In the genomic region with DNA sequence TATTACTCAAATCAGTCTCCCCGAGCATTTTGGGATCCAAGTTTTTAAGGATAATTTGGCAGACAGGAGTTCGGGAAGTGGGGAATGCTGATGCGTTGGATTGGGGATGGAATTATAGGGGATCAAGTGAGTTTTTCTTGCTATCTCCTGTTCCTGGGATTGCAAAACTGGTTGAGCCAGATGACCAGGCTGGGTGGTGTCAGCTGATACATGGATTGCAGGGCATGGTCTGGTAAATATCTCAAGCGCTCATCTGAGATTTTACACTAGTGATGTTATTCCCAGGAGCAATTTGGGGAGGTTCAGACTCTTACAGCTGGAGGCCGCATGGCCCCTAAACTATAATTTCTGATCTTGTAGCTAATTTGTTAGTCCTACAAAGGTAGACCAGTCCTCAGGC, we compare ENCODE assay signal across 28 cellular contexts. TPM values are rescaled to one million over a fixed set of nuclear protein-coding genes. Genes with fewer than 3 reads are reported as not detected.
DNase-seq lines count a peak whose midpoint lies in the region; ATAC-seq and TF ChIP-seq lines count a peak whose summit lies in the region.
"Had no signal": no experiment of that assay in that cellular context is flagged by ENCODE, and none has a peak within 500 bp of the region (broad histone marks: within the 10 kb centered on the region; RNA-seq: fewer than 3 reads in every experiment).

No MANE protein-coding gene starts in this region.

- POLR2A ChIA-PET in Caco-2 (lab: Charles Lee) (no interaction called here), Panc1 (lab: Charles Lee) (interaction anchor here (0.7 kb wide), 1 partner anchor 13 kb away, joined by 5 read pairs; no protein-coding TSS in a partner anchor)

- H3K4me1 ChIP-seq in Caco-2 (peaks cover 22% of the 10 kb centered on the region), Panc1 (ENCODE audit: control insufficient read depth, insufficient read depth, low read length) (peaks cover 9% of the 10 kb centered on the region; the same call in 1 of the 2 replicates), breast epithelium (no peaks in the 10 kb centered on the region)

- intact Hi-C loops in Caco-2 (cut with micrococcal nuclease; ENCODE audit: unreplicated experiment), result loop anchor here (5.0 kb wide), 1 partner anchor 35 kb away; no protein-coding TSS in a partner anchor
- intact Hi-C loops in Panc1 (cut with micrococcal nuclease; ENCODE audit: unreplicated experiment), result no loop called here
- intact Hi-C loops in breast epithelium (cut with DNase I; ENCODE audit: low total_unique reads), result no loop called here

- CTCF ChIA-PET in Caco-2 (lab: Charles Lee) (no interaction called here), Panc1 (lab: Charles Lee) (no interaction called here)

- H3K36me3 ChIP-seq in Caco-2 (ENCODE audit: control insufficient read depth, insufficient read depth, low read length), result no peaks in the 10 kb centered on the region
- H3K36me3 ChIP-seq in Panc1 (ENCODE audit: control insufficient read depth, insufficient read depth, low read length), result no peaks in the 10 kb centered on the region
- H3K36me3 ChIP-seq in breast epithelium, result no peaks in the 10 kb centered on the region

- no peak for ATAC-seq in Panc1
- ATAC-seq: activated CD4-positive, alpha-beta T cell treated with anti-CD3 and anti-CD28 coated beads for 36 hours; activated CD8-positive, alpha-beta T cell treated with anti-CD3 and anti-CD28 coated beads for 36 hours; body of pancreas; left ventricle myocardium superior; naive thymus-derived CD4-positive, alpha-beta T cell; stimulated activated effector memory CD8-positive, alpha-beta T cell treated with anti-CD3 and anti-CD28 coated beads, Interleukin-12 subunit alpha, Interleukin-12 subunit beta, amount 100 ng/mL, for 72 hours had no signal

- no peak for TF ChIP-seq POLR2A in breast epithelium (IDR thresholded peaks at IDR 0.05)

- no TSS peak for BruUV-seq in Caco-2 (replicated peaks; lab: Mats Ljungman, UMichigan)
- BruUV-seq in Panc1 (replicated peaks; lab: Mats Ljungman, UMichigan), result no TSS peak

- DNase-seq in Caco-2, result peak; percentile 24 to 35
- DNase-seq in Panc1 (ENCODE audit: low read depth, low spot score), result no peak
- DNase-seq in fibroblast of villous mesenchyme (ENCODE audit: low read depth), result peak; percentile 94
- no peak for DNase-seq in osteocyte (ENCODE audit: extremely low spot score, unreplicated experiment)
- DNase-seq in NCI-H526 treated with DMSO at 0.1 percent for 48 hours (lab: John Stamatoyannopoulos, UW), result no peak
- DNase-seq in NCI-H187 treated with DMSO at 0.1 percent for 48 hours (lab: John Stamatoyannopoulos, UW), result no peak
- DNase-seq in breast epithelium (ENCODE audit: low spot score in 2 of 2), result no peak
- no peak for DNase-seq in GOT3 (lab: John Stamatoyannopoulos, UW)
- DNase-seq: activated CD4-positive, alpha-beta T cell treated with anti-CD3 and anti-CD28 coated beads for 36 hours; activated CD8-positive, alpha-beta memory T cell treated with anti-CD3 and anti-CD28 coated beads, Interleukin-2, amount 50 U/mL, for 48 hours; activated CD8-positive, alpha-beta T cell treated with anti-CD3 and anti-CD28 coated beads for 36 hours; activated naive CD4-positive, alpha-beta T cell treated with anti-CD3 and anti-CD28 coated beads for 36 hours; body of pancreas; CD4-positive, CD25-positive, alpha-beta regulatory T cell; Kasumi-1; left ventricle myocardium superior; naive thymus-derived CD4-positive, alpha-beta T cell; NCI-H1417; NCI-H2029 treated with DMSO at 0.1 percent for 48 hours; NCI-H2227 treated with DMSO at 0.1 percent for 48 hours; NCI-H774; nucleus accumbens; SIG-M5; SW 1271; T-helper 9 cell had no signal

- TF ChIP-seq CTCF in Caco-2 (IDR thresholded peaks at IDR 0.05; ENCODE audit: insufficient read depth in 1 of 2, low read depth in 1 of 2, low read length in 1 of 2, severe bottlenecking in 1 of 2, unreplicated experiment in 1 of 2), result no peak
- no peak for TF ChIP-seq CTCF in Panc1 (IDR thresholded peaks at IDR 0.05)
- no peak for TF ChIP-seq CTCF in fibroblast of villous mesenchyme (IDR thresholded peaks at IDR 0.05; ENCODE audit: insufficient read depth, low read depth, low read length)
- TF ChIP-seq CTCF in osteocyte (IDR thresholded peaks at IDR 0.05), result no peak
- TF ChIP-seq CTCF in breast epithelium (IDR thresholded peaks at IDR 0.05), result no peak

- H3K36me3 Mint-ChIP-seq in Caco-2 (ENCODE audit: insufficient read depth, unreplicated experiment) (peaks cover 6% of the 10 kb centered on the region), osteocyte (ENCODE audit: unreplicated experiment) (peaks cover 9% of the 10 kb centered on the region)
- H3K36me3 Mint-ChIP-seq: CD4-positive, CD25-positive, alpha-beta regulatory T cell; naive thymus-derived CD4-positive, alpha-beta T cell; stimulated activated effector memory CD8-positive, alpha-beta T cell treated with anti-CD3 and anti-CD28 coated beads, Interleukin-12 subunit alpha, Interleukin-12 subunit beta, amount 100 ng/mL, for 72 hours had no signal

- H3K27ac Mint-ChIP-seq in Caco-2 (ENCODE audit: unreplicated experiment) (peak overlapping the region; percentile 67), osteocyte (ENCODE audit: unreplicated experiment) (peak overlapping the region; percentile 51)
- H3K27ac Mint-ChIP-seq: activated CD4-positive, alpha-beta T cell treated with anti-CD3 and anti-CD28 coated beads for 36 hours; activated CD8-positive, alpha-beta T cell treated with anti-CD3 and anti-CD28 coated beads for 36 hours; activated naive CD4-positive, alpha-beta T cell treated with anti-CD3 and anti-CD28 coated beads for 36 hours; activated T-helper 1 cell treated with anti-CD3 and anti-CD28 coated beads, Interleukin-12 subunit alpha, Interleukin-12 subunit beta, Interleukin-2, Interleukin-4 antibody, amounts not matched to agents 30 ng/mL and 10 ng/mL and 1 ng/mL, durations not matched to agents 14 hours and 24 hours and 36 hours; naive thymus-derived CD4-positive, alpha-beta T cell; stimulated activated effector memory CD8-positive, alpha-beta T cell treated with anti-CD3 and anti-CD28 coated beads, Interleukin-12 subunit alpha, Interleukin-12 subunit beta, amount 100 ng/mL, for 72 hours had no signal

- peak overlapping the region; percentile 14; the same call in 1 of the 2 replicates for H3K27ac ChIP-seq in Panc1 (ENCODE audit: low read length)
- H3K27ac ChIP-seq in breast epithelium, result no peak overlapping the region
- H3K27ac ChIP-seq: body of pancreas, tibial nerve had no signal

- H3K27me3 Mint-ChIP-seq in Caco-2 (ENCODE audit: insufficient read depth, unreplicated experiment) (no peaks in the 10 kb centered on the region), osteocyte (ENCODE audit: unreplicated experiment) (no peaks in the 10 kb centered on the region)

- no peaks in the 10 kb centered on the region for H3K9me3 ChIP-seq in Caco-2
- H3K9me3 ChIP-seq in Panc1 (ENCODE audit: control insufficient read depth, insufficient read depth, low read depth, low read length), result no peaks in the 10 kb centered on the region
- no peaks in the 10 kb centered on the region for H3K9me3 ChIP-seq in breast epithelium
- H3K9me3 ChIP-seq: body of pancreas, tibial nerve had no signal

- H3K4me3 Mint-ChIP-seq in Caco-2 (ENCODE audit: unreplicated experiment) (no peak overlapping the region), osteocyte (ENCODE audit: unreplicated experiment) (no peak overlapping the region)
- H3K4me3 Mint-ChIP-seq: activated CD4-positive, alpha-beta T cell treated with anti-CD3 and anti-CD28 coated beads for 36 hours; activated CD8-positive, alpha-beta T cell treated with anti-CD3 and anti-CD28 coated beads for 36 hours; activated naive CD4-positive, alpha-beta T cell treated with anti-CD3 and anti-CD28 coated beads for 36 hours; activated T-helper 1 cell treated with anti-CD3 and anti-CD28 coated beads, Interleukin-12 subunit alpha, Interleukin-12 subunit beta, Interleukin-2, Interleukin-4 antibody, amounts not matched to agents 30 ng/mL and 10 ng/mL and 1 ng/mL, durations not matched to agents 14 hours and 24 hours and 36 hours; CD4-positive, CD25-positive, alpha-beta regulatory T cell; naive thymus-derived CD4-positive, alpha-beta T cell; stimulated activated effector memory CD8-positive, alpha-beta T cell treated with anti-CD3 and anti-CD28 coated beads, Interleukin-12 subunit alpha, Interleukin-12 subunit beta, amount 100 ng/mL, for 72 hours had no signal

- H3K27me3 ChIP-seq in Caco-2 (replicated peaks; ENCODE audit: control insufficient read depth, insufficient read depth, low read length) (no peaks in the 10 kb centered on the region), Panc1 (ENCODE audit: control insufficient read depth, insufficient read depth, low read length) (no peaks in the 10 kb centered on the region), breast epithelium (no peaks in the 10 kb centered on the region)
- H3K27me3 ChIP-seq: body of pancreas, tibial nerve had no signal

- H3K9me3 Mint-ChIP-seq in Caco-2 (ENCODE audit: unreplicated experiment) (no peaks in the 10 kb centered on the region), osteocyte (ENCODE audit: unreplicated experiment) (peaks cover 3% of the 10 kb centered on the region)
- H3K9me3 Mint-ChIP-seq: activated CD8-positive, alpha-beta T cell treated with anti-CD3 and anti-CD28 coated beads for 36 hours; activated naive CD4-positive, alpha-beta T cell treated with anti-CD3 and anti-CD28 coated beads for 36 hours; activated T-helper 1 cell treated with anti-CD3 and anti-CD28 coated beads, Interleukin-12 subunit alpha, Interleukin-12 subunit beta, Interleukin-2, Interleukin-4 antibody, amounts not matched to agents 30 ng/mL and 10 ng/mL and 1 ng/mL, durations not matched to agents 14 hours and 24 hours and 36 hours; CD4-positive, CD25-positive, alpha-beta regulatory T cell; stimulated activated effector memory CD8-positive, alpha-beta T cell treated with anti-CD3 and anti-CD28 coated beads, Interleukin-12 subunit alpha, Interleukin-12 subunit beta, amount 100 ng/mL, for 72 hours had no signal

- in situ Hi-C loops in Panc1 (cut with HindIII; ENCODE audit: low pct_unique_long_range_greater_than_20kb, low sequenced_read_pairs), result no loop called here

- H3K4me1 Mint-ChIP-seq in Caco-2 (ENCODE audit: low read depth, unreplicated experiment) (peaks cover 19% of the 10 kb centered on the region), osteocyte (ENCODE audit: unreplicated experiment) (peaks cover 62% of the 10 kb centered on the region)
- H3K4me1 Mint-ChIP-seq: activated CD4-positive, alpha-beta T cell treated with anti-CD3 and anti-CD28 coated beads for 36 hours; CD4-positive, CD25-positive, alpha-beta regulatory T cell; stimulated activated effector memory CD8-positive, alpha-beta T cell treated with anti-CD3 and anti-CD28 coated beads, Interleukin-12 subunit alpha, Interleukin-12 subunit beta, amount 100 ng/mL, for 72 hours had no signal

- H3K4me3 ChIP-seq in Caco-2 (ENCODE audit: low read depth, low read length) (no peak overlapping the region), Panc1 (ENCODE audit: low read depth in 2 of 2, low read length in 2 of 2) (no peak overlapping the region), fibroblast of villous mesenchyme (ENCODE audit: low read depth, low read length) (no peak overlapping the region), breast epithelium (no peak overlapping the region)
- H3K4me3 ChIP-seq: body of pancreas, tibial nerve had no signal

RNA-seq across cellular contexts. Expression of gene ENPP1, which starts 54.7 kb away (rescaled TPM):
- total RNA-seq in Caco-2 (2022), result 4.6 and 4.8 TPM in 2 replicates
- total RNA-seq in Panc1 (2021; ENCODE audit: unreplicated experiment), result 6.8 TPM
- polyA plus RNA-seq in Panc1 (2012; ENCODE audit: insufficient read length), result 1.7 TPM
- 6.0 and 8.4 TPM in 2 replicates for total RNA-seq in fibroblast of villous mesenchyme
- 21.1 and 22.4 TPM in 2 replicates for total RNA-seq in osteocyte
- 10 to 100 TPM; 51.2 to 53.8 (median 51.5) TPM for total RNA-seq in breast epithelium
- total RNA-seq: CD4-positive, CD25-positive, alpha-beta regulatory T cell had no signal
- polyA plus RNA-seq: naive thymus-derived CD4-positive, alpha-beta T cell had no signal

Comparison
In these comparisons a context has a peak if more than half of its experiments do, and no peak if none do; other contexts are left out.
1. DNase-seq: peak in Caco-2 (2 of 2) and fibroblast of villous mesenchyme (single experiment); none in Panc1 (single experiment), osteocyte (single experiment), NCI-H526 treated with DMSO at 0.1 percent for 48 hours (single experiment), NCI-H187 treated with DMSO at 0.1 percent for 48 hours (single experiment), breast epithelium (0 of 2) and GOT3 (single experiment).